Comparison of ENCODE assay signal across 1 cellular context in genomic region chr11:69939551-69940245, GRCh38.
TF ChIP-seq lines count a peak whose summit lies in the region.

No MANE protein-coding gene starts in this region.

TF ChIP-seq in liver, 16 proteins besides CTCF, POLR2A, EP300 and RAD21 (continued from another document):
- TF ChIP-seq RXRA (IDR thresholded peaks at IDR 0.05), result peak in 1 of 2 donors; percentile 28
